Comparison of ENCODE assay signal across 8 cellular contexts in the genomic region with DNA sequence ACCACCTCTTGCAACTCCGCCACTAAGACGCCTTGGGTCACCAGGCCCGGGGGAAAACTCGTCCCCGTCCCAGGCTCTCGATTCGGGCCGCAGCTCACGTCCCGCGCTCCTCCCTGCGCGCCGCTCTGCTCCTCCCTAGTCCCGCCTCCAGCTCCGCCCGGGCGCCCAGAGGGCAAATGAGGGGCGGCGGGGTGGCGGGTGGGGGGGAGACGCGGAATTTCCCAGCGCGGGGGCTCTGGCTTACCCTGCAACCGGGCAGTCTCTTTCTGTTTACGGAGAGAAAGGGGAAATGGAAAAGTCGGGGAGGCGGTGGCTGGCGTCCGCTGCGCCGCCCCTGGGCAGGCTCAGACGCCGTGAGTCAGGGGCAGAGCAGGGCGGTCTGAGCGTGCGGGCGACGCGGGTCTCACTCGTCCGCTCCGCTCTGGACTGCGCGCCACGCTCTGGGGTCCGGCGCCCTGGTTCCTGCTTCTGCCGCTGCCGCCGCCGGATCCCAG. TPM values are rescaled to one million over a fixed set of nuclear protein-coding genes. Genes with fewer than 3 reads are reported as not detected.
DNase-seq lines count a peak whose midpoint lies in the region; ATAC-seq, FAIRE-seq and TF ChIP-seq lines count a peak whose summit lies in the region.

MAP3K8 (plus strand) TSS at position 406 of the 494 bp plus-strand sequence. CDS start 4,755 bp downstream, outside the sequence.

- peaks cover 0 to 20% of the 10 kb centered on the region in 2 donors for H3K36me3 ChIP-seq in left lung

- H3K9me3 ChIP-seq in A549 = no peaks in the 10 kb centered on the region
- H3K9me3 ChIP-seq in left lung = no peaks in the 10 kb centered on the region

- peak; percentile 92 for TF ChIP-seq POLR2A in A549 (IDR thresholded peaks at IDR 0.05; ENCODE audit: low read length)

- no peak; a peak in 1 of 5 replicates for TF ChIP-seq RAD21 in A549 (conservative IDR thresholded peaks at IDR 0.05 in 1 of 2, IDR thresholded peaks at IDR 0.05 in 1 of 2)

- no peaks in the 10 kb centered on the region for H3K27me3 ChIP-seq in left lung

- WGBS in A549 (ENCODE audit: missing lambda C conversion rate) = 1% methylated on average over 16 of the region's 53 CpGs

- ATAC-seq in A549 (peak; percentile 79 to 87), GM18508 (IDR thresholded peaks at IDR 0.05; ENCODE audit: insufficient read depth, unreplicated experiment) (peak; percentile 48), HG02973 (IDR thresholded peaks at IDR 0.05; ENCODE audit: unreplicated experiment) (peak; percentile 53), left lung (peak; percentile 85)

- intact Hi-C loops in left lung (cut with DNase I) = no loop called here

- H3K4me1 ChIP-seq in A549 (peaks cover 55% of the 10 kb centered on the region), left lung (peaks cover 20 to 64% of the 10 kb centered on the region in 2 donors)

- no peak for FAIRE-seq in A549 (lab: Jason Lieb, UNC)

- CTCF ChIA-PET in A549 (lab: Yijun Ruan, JAX) = interaction anchor here (0.5 to 2.2 kb wide), 14 partner anchors 9 to 157 kb away, joined by 3 to 12 read pairs (median 4); no protein-coding TSS in a partner anchor

- TF ChIP-seq CTCF in A549 (IDR thresholded peaks at IDR 0.05) = no peak
- no peak for TF ChIP-seq CTCF in left lung (IDR thresholded peaks at IDR 0.05)

- POLR2A ChIA-PET in A549 (lab: Yijun Ruan, JAX) = interaction anchor here (0.5 to 5.1 kb wide), 28 partner anchors 9 to 888 kb away, joined by 3 to 117 read pairs (median 4); no protein-coding TSS in a partner anchor

- H3K4me2 ChIP-seq in A549 = peak within 1 kb of the TSS; percentile 95

- TF ChIP-seq EP300 in A549 (IDR thresholded peaks at IDR 0.05) = no peak

- DNase-seq in A549 (ENCODE audit: low read depth in 1 of 2, low spot score in 1 of 2) = peak; percentile 83 to 94
- DNase-seq in NCI-H345 (lab: John Stamatoyannopoulos, UW) = peak; percentile 65
- peak; percentile 81 for DNase-seq in activated CD4-positive, alpha-beta T cell treated with anti-CD3 and anti-CD28 coated beads, Interleukin-2, amount 50 U/mL, for 1 hour
- DNase-seq in cortex of kidney (lab: John Stamatoyannopoulos, UW) = peak; percentile 25
- DNase-seq in left lung = peak; percentile 96 to 98
- peak; percentile 76 to 77 for DNase-seq in stimulated activated CD4-positive, alpha-beta T cell treated with anti-CD3 and anti-CD28 coated beads, Interleukin-2, amount 100 ng/mL, for 48 hours

- H3K27ac ChIP-seq in A549 (peak within 1 kb of the TSS; percentile 91 to 97), left lung (peak within 1 kb of the TSS; percentile 100)

- H3K4me3 ChIP-seq in A549 (peak within 1 kb of the TSS; percentile 94), left lung (peak within 1 kb of the TSS; percentile 82 to 96)

TF ChIP-seq in A549, 52 proteins besides CTCF, POLR2A, EP300 and RAD21:
- TF ChIP-seq REST (IDR thresholded peaks at IDR 0.05) = no peak
- TF ChIP-seq FOSL2 (IDR thresholded peaks at IDR 0.05) = no peak
- peak; percentile 74 for TF ChIP-seq FOSL2 (CRISPR knock-in tag; IDR thresholded peaks at IDR 0.05)
- TF ChIP-seq BCL3 (IDR thresholded peaks at IDR 0.05) = no peak; the same call in 1 of the 3 replicates
- 0 out of 2 replicates have a peak, but pooled peaks have one; percentile 8 for TF ChIP-seq GATA3 (IDR thresholded peaks at IDR 0.05; ENCODE audit: borderline replicate concordance)
- TF ChIP-seq TFCP2L1 (CRISPR knock-in tag; IDR thresholded peaks at IDR 0.05) = 0 out of 2 replicates have a peak, but pooled peaks have one; percentile 12
- 0 out of 2 replicates have a peak, but pooled peaks have one; percentile 30 for TF ChIP-seq MAX (IDR thresholded peaks at IDR 0.05)
- no peak for TF ChIP-seq SMC3 (IDR thresholded peaks at IDR 0.05)
- no peak for TF ChIP-seq JUNB (IDR thresholded peaks at IDR 0.05)
- TF ChIP-seq JUN (IDR thresholded peaks at IDR 0.05) = peak; percentile 62 to 67; a peak in 2 of 5 replicates

RNA-seq across cellular contexts. Expression of gene MAP3K8, which starts in this region (rescaled TPM):
- polyA plus RNA-seq in A549 (2011; rRNA removed) (45.1 and 50.8 TPM in 2 replicates), A549 (2017; fragmentation: RNase III; extraction: RNeasy Plus Mini Kit Qiagen cat#74134 plus additional on column Dnase treatment) (23.3 to 29.6 TPM (median 26.4 TPM) in 3 replicates)
- 21.1 and 24.4 TPM in 2 replicates for polyA plus RNA-seq in A549 (2012; cell fraction: cytosol; rRNA removed)
- polyA plus RNA-seq in A549 (2012; cell fraction: nucleus; rRNA removed) = 33.0 and 57.3 TPM in 2 replicates
- 35.2 and 38.6 TPM in 2 replicates for polyA minus RNA-seq in A549 (2011; rRNA and poly(A)+ RNA removed)
- total RNA-seq in left lung = 10 to 100 TPM; 25.2 to 57.3 TPM

Comparison
In these comparisons a context has a peak if more than half of its experiments do, and no peak if none do; other contexts are left out.
1. Peak in every context shown above with its lines: DNase-seq, ATAC-seq, H3K4me3 ChIP-seq and H3K27ac ChIP-seq.
2. DNase-seq: peak in every context shown above with its lines; median percentile 97 in left lung; 88 in A549; 81 in activated CD4-positive, alpha-beta T cell treated with anti-CD3 and anti-CD28 coated beads, Interleukin-2, amount 50 U/mL, for 1 hour; 76 in stimulated activated CD4-positive, alpha-beta T cell treated with anti-CD3 and anti-CD28 coated beads, Interleukin-2, amount 100 ng/mL, for 48 hours; 65 in NCI-H345; 25 in cortex of kidney.